8 cellular contexts compared by ENCODE assay signal in the genomic region with DNA sequence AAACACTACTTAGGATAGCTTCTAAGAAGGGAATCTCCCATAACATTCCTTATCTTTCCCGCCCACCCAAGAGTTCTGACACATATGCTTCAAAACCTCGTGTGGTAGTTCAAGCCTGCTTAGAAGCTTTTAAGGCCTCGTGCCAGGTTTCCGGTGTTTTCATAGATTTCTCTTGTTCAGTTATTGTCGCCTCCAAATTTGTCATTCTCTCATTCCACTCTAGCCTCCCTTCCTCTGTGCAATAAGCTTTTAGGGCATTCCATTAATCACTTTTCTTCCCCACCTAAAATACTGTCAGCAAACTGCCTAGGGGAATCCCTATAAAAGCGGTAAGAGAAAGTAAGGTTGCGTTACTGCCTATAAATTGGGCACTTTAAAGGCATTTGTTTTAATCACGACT. TPM values are rescaled to one million over a fixed set of nuclear protein-coding genes. Genes with fewer than 3 reads are reported as not detected.
A peak's percentile ranks its signal among the peaks of the same experiment; 100 is the strongest.
DNase-seq lines count a peak whose midpoint lies in the region; ATAC-seq, FAIRE-seq and TF ChIP-seq lines count a peak whose summit lies in the region.

No MANE protein-coding gene starts in this region.

- under 1% methylated on average over 8 of the region's 8 CpGs for WGBS in liver

- ATAC-seq in HG03442 (IDR thresholded peaks at IDR 0.05; ENCODE audit: unreplicated experiment): no peak

- peaks cover 4 to 17% (median 8%) of the 10 kb centered on the region in 4 donors for H3K4me1 ChIP-seq in liver (ENCODE audit: control insufficient read depth in 4 of 4, insufficient read depth in 4 of 4, low read length in 3 of 4)

- no peak for TF ChIP-seq POLR2A in GM12892 (IDR thresholded peaks at IDR 0.05; ENCODE audit: low read depth, low read length)

- in situ Hi-C loops in astrocyte of the cerebellum (cut with HindIII; ENCODE audit: low sequenced_read_pairs): no loop called here

- TF ChIP-seq RAD21 in liver (IDR thresholded peaks at IDR 0.05): no peak

- TF ChIP-seq CTCF in 22Rv1 (IDR thresholded peaks at IDR 0.05) (no peak), astrocyte of the cerebellum (IDR thresholded peaks at IDR 0.05; ENCODE audit: low read depth, low read length, missing control alignments) (no peak), liver (IDR thresholded peaks at IDR 0.05; ENCODE audit: low read depth, low read length, missing input control) (no peak)

- no peaks in the 10 kb centered on the region for H3K36me3 ChIP-seq in liver (ENCODE audit: control insufficient read depth in 4 of 4, insufficient read depth in 3 of 4, low read depth in 1 of 4, low read length in 3 of 4)

- no peaks in the 10 kb centered on the region for H3K27me3 ChIP-seq in liver (ENCODE audit: control insufficient read depth in 4 of 4, insufficient read depth in 4 of 4, low read length in 3 of 4)

- FAIRE-seq in GM12892 (lab: Jason Lieb, UNC): peak; percentile 24

- DNase-seq in GM12892 (ENCODE audit: insufficient read length): no peak
- DNase-seq in astrocyte of the cerebellum (ENCODE audit: low read depth): no peak
- no peak for DNase-seq in posterior cingulate gyrus
- no peak for DNase-seq in ecto neural progenitor cell (ENCODE audit: low spot score)
- no peak for DNase-seq in NCI-H345 treated with DMSO at 0.1 percent for 48 hours (lab: John Stamatoyannopoulos, UW; ENCODE audit: unreplicated experiment)

- H3K9me3 ChIP-seq in liver (ENCODE audit: control insufficient read depth in 4 of 4, low read length in 3 of 4): no peaks in the 10 kb centered on the region

- intact Hi-C loops in posterior cingulate gyrus (cut with DNase I): no loop called here

- H3K27ac ChIP-seq in 22Rv1: peak overlapping the region; percentile 63
- peak overlapping the region; percentile 37 to 78 for H3K27ac ChIP-seq in liver (ENCODE audit: low read depth in 1 of 2, low read length in 2 of 2)

- peak overlapping the region; percentile 68 to 100 for H3K9ac ChIP-seq in liver (ENCODE audit: low read depth in 1 of 2, low read length in 2 of 2)

- peak overlapping the region; percentile 89 for H3K4me3 ChIP-seq in astrocyte of the cerebellum (ENCODE audit: low read depth, low read length)
- peak overlapping the region; percentile 69 to 98 (median 74) for H3K4me3 ChIP-seq in liver (ENCODE audit: low read depth in 1 of 3, low read length in 3 of 3)

TF ChIP-seq in liver, 16 proteins besides CTCF, POLR2A, EP300 and RAD21:
- no peak for TF ChIP-seq GABPA (IDR thresholded peaks at IDR 0.05 in 1 of 2, conservative IDR thresholded peaks at IDR 0.05 in 1 of 2)
- TF ChIP-seq EGR1 (IDR thresholded peaks at IDR 0.05; ENCODE audit: low read depth in 2 of 2): no peak
- TF ChIP-seq FOXA2 (IDR thresholded peaks at IDR 0.05): no peak

RNA-seq across cellular contexts. Expression of a gene that starts 0.7 kb away (rescaled TPM):
- polyA plus RNA-seq in GM12892 (2012; ENCODE audit: missing spikeins): 11.2 TPM
- total RNA-seq in liver: 100 to 1,000 TPM in 1 of 2 donors, 1 to 10 TPM in 1; 8.9 to 250 TPM
- polyA plus RNA-seq in liver: 1 to 10 TPM; 6.1 to 6.3 TPM
